Comparison of ENCODE assay signal across 18 cellular contexts in the genomic region with DNA sequence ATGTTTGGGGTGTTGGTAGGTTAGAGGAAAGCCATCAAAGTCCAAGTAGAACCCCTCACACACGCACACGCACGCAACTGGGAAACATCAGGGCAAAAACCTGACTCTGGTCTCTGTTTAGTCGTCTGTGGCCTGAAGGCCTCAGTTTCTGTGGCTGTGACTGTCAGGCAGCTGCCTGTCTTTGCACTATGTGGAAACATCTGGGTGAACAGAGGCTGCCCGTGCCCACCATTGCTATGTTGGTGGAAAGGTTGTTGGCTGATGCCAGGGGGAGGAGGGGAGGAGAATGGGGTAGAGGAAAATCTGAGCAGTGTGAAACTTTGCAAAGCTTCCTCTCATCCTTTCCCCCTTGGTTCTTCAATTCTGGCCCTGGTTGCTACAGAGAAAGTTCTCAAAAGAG. TPM values are rescaled to one million over a fixed set of nuclear protein-coding genes. Genes with fewer than 3 reads are reported as not detected.
A peak's percentile ranks its signal among the peaks of the same experiment; 100 is the strongest.
DNase-seq lines count a peak whose midpoint lies in the region; ATAC-seq, FAIRE-seq and TF ChIP-seq lines count a peak whose summit lies in the region.
"Had no signal": no experiment of that assay in that cellular context is flagged by ENCODE, and none has a peak within 500 bp of the region (broad histone marks: within the 10 kb centered on the region; RNA-seq: fewer than 3 reads in every experiment).

No MANE protein-coding gene starts in this region.

- no peak overlapping the region for H3K4me2 ChIP-seq in H1 (ENCODE audit: insufficient read depth in 1 of 2, low read depth in 2 of 2, low read length in 2 of 2)
- H3K4me2 ChIP-seq: PC-9 had no signal

- H2AFZ ChIP-seq in H1 (ENCODE audit: low read length): no peak overlapping the region
- H2AFZ ChIP-seq: PC-9 had no signal

- peaks cover 74 to 92% of the 10 kb centered on the region in 2 donors for H3K27me3 ChIP-seq in right atrium auricular region
- H3K27me3 ChIP-seq in H1 (replicated peaks in 1 of 4; ENCODE audit: control insufficient read depth in 3 of 4, extremely low read depth in 1 of 4, insufficient read depth in 3 of 4, low read length in 3 of 4): peaks cover 97 to 100% (median 100%) of the 10 kb centered on the region in 4 experiments
- H3K27me3 ChIP-seq in tibial artery: no peaks in the 10 kb centered on the region
- H3K27me3 ChIP-seq in gastroesophageal sphincter: peaks cover 100% of the 10 kb centered on the region
- H3K27me3 ChIP-seq in CD4-positive, alpha-beta T cell (ENCODE audit: control insufficient read depth, insufficient read depth, low read length): peaks cover 100% of the 10 kb centered on the region

- no peak overlapping the region for H3K27ac ChIP-seq in right atrium auricular region
- H3K27ac ChIP-seq in H1 (ENCODE audit: low read depth, low read length): no peak overlapping the region
- H3K27ac ChIP-seq in tibial artery: peak overlapping the region; percentile 93 to 98
- no peak overlapping the region for H3K27ac ChIP-seq in gastroesophageal sphincter
- no peak overlapping the region for H3K27ac ChIP-seq in CD4-positive, alpha-beta T cell (ENCODE audit: low read depth, low read length)
- H3K27ac ChIP-seq: C4-2B, PC-9 had no signal

- no peak overlapping the region for H3K56ac ChIP-seq in H1 (replicated peaks; ENCODE audit: insufficient read length, low read depth, low read length)

- H3K14ac ChIP-seq in H1 (ENCODE audit: insufficient read length): no peak overlapping the region

- CTCF ChIA-PET in H1 (lab: Charles Lee; ENCODE audit: partially characterized antibody): interaction anchor here (0.7 to 4.3 kb wide), 12 partner anchors 8 to 249 kb away, joined by 3 to 30 read pairs (median 5); partner anchors contain the start of genes HOXC10, HOXC11 and HOXC5
- CTCF ChIA-PET in CD4-positive, alpha-beta T cell (lab: Charles Lee): interaction anchor here (0.8 to 1.2 kb wide), 4 partner anchors 12 to 216 kb away, joined by 3 read pairs; no protein-coding TSS in a partner anchor

- intact Hi-C loops in Right ventricle myocardium inferior (cut with DNase I) (no loop called here), tibial artery (cut with DNase I; ENCODE audit: low total_unique reads) (no loop called here)
- intact Hi-C loops in CD4-positive, alpha-beta T cell (cut with DNase I, micrococcal nuclease): no loop called here

- H3K79me1 ChIP-seq in H1 (ENCODE audit: low read depth, low read length): no peaks in the 10 kb centered on the region

- no peak overlapping the region for H3K9ac ChIP-seq in H1 (replicated peaks in 1 of 4; ENCODE audit: extremely low read depth in 1 of 4, low read depth in 3 of 4, low read length in 3 of 4)

- ATAC-seq in Right ventricle myocardium inferior: no peak
- no peak for ATAC-seq in gastroesophageal sphincter
- no peak for ATAC-seq in CD4-positive, alpha-beta T cell (ENCODE audit: poor library complexity)
- ATAC-seq: HCT116 had no signal

- H3K4ac ChIP-seq in H1 (replicated peaks; ENCODE audit: insufficient read length, low read depth, low read length): no peak overlapping the region

- DNase-seq in Right ventricle myocardium inferior (ENCODE audit: missing footprints): peak; percentile 21
- DNase-seq in right atrium auricular region (ENCODE audit: low spot score): no peak
- DNase-seq in H1 (ENCODE audit: low read depth in 1 of 2, low spot score in 2 of 2): no peak
- no peak for DNase-seq in neural crest cell (ENCODE audit: low read depth, low spot score)
- no peak for DNase-seq in tibial artery
- no peak for DNase-seq in stimulated activated CD4-positive, alpha-beta T cell treated with anti-CD3 and anti-CD28 coated beads, Interleukin-4, amount 100 ng/mL, for 4 hours
- DNase-seq in CD4-positive, alpha-beta T cell: no peak
- DNase-seq: Caco-2; NCI-H1436 treated with DMSO at 0.1 percent for 48 hours; NCI-H226; NCI-H526; NK-92 treated with Interleukin-12 subunit alpha and Interleukin-12 subunit beta, amount 100 ng/mL, for 24 hours; PC-9 had no signal

- TF ChIP-seq RAD21 in H1 (IDR thresholded peaks at IDR 0.05 in 1 of 2, conservative IDR thresholded peaks at IDR 0.05 in 1 of 2; ENCODE audit: low read depth in 2 of 2, low read length in 2 of 2): no peak

- no peaks in the 10 kb centered on the region for H3K36me3 ChIP-seq in right atrium auricular region
- peaks cover 0 to 12% (median 0%) of the 10 kb centered on the region in 4 experiments; a peak in 1 of 8 replicates for H3K36me3 ChIP-seq in H1 (ENCODE audit: control insufficient read depth in 2 of 4, insufficient read depth in 4 of 4, low read length in 3 of 4)
- H3K36me3 ChIP-seq in tibial artery: no peaks in the 10 kb centered on the region
- no peaks in the 10 kb centered on the region for H3K36me3 ChIP-seq in gastroesophageal sphincter

- no peak overlapping the region for H2BK5ac ChIP-seq in H1 (ENCODE audit: low read depth, low read length)

- TF ChIP-seq CTCF in right atrium auricular region (IDR thresholded peaks at IDR 0.05): no peak
- TF ChIP-seq CTCF in H1 (IDR thresholded peaks at IDR 0.05; ENCODE audit: control extremely low read depth in 1 of 3, insufficient read depth in 1 of 3, low read depth in 1 of 3, low read length in 3 of 3): no peak
- no peak for TF ChIP-seq CTCF in neural crest cell (conservative IDR thresholded peaks at IDR 0.05)
- no peak for TF ChIP-seq CTCF in tibial artery (IDR thresholded peaks at IDR 0.05)
- TF ChIP-seq CTCF in gastroesophageal sphincter (IDR thresholded peaks at IDR 0.05): no peak
- no peak for TF ChIP-seq CTCF in CD4-positive, alpha-beta T cell (IDR thresholded peaks at IDR 0.05)

- H3K27me3 Mint-ChIP-seq in neural crest cell (ENCODE audit: low read depth): peaks cover 100% of the 10 kb centered on the region
- peaks cover 100% of the 10 kb centered on the region for H3K27me3 Mint-ChIP-seq in CD4-positive, alpha-beta T cell

- H4K8ac ChIP-seq in H1 (ENCODE audit: extremely low read depth, insufficient read depth, low read length): no peak overlapping the region

- TF ChIP-seq EP300 in H1 (IDR thresholded peaks at IDR 0.05; ENCODE audit: borderline replicate concordance in 1 of 2, low read depth in 2 of 2, low read length in 2 of 2) (no peak), gastroesophageal sphincter (IDR thresholded peaks at IDR 0.05) (no peak)

- no peak overlapping the region for H4K91ac ChIP-seq in H1 (replicated peaks; ENCODE audit: insufficient read length, low read length)

- peak overlapping the region; percentile 72 for H3K4me3 Mint-ChIP-seq in neural crest cell
- H3K4me3 Mint-ChIP-seq in CD4-positive, alpha-beta T cell: no peak overlapping the region

- no peak overlapping the region for H3K27ac Mint-ChIP-seq in neural crest cell (ENCODE audit: unreplicated experiment)
- H3K27ac Mint-ChIP-seq in CD4-positive, alpha-beta T cell: no peak overlapping the region

- H2BK15ac ChIP-seq in H1 (ENCODE audit: low read length): no peak overlapping the region

- POLR2A ChIA-PET in H1 (lab: Charles Lee; ENCODE audit: partially characterized antibody): no interaction called here
- POLR2A ChIA-PET in CD4-positive, alpha-beta T cell (lab: Charles Lee): no interaction called here

- no peaks in the 10 kb centered on the region for H3K36me3 Mint-ChIP-seq in neural crest cell (ENCODE audit: low read depth)
- no peaks in the 10 kb centered on the region for H3K36me3 Mint-ChIP-seq in CD4-positive, alpha-beta T cell (ENCODE audit: low read depth)

- peaks cover 0 to 28% of the 10 kb centered on the region in 2 donors for H3K4me1 ChIP-seq in right atrium auricular region
- peaks cover 0 to 15% (median 3%) of the 10 kb centered on the region in 4 experiments; a peak in 5 of 7 replicates for H3K4me1 ChIP-seq in H1 (replicated peaks in 1 of 4; ENCODE audit: control insufficient read depth in 3 of 4, insufficient read depth in 4 of 4, low read length in 3 of 4)
- peaks cover 8 to 77% (median 60%) of the 10 kb centered on the region in 4 donors for H3K4me1 ChIP-seq in tibial artery
- peaks cover 0 to 39% (median 23%) of the 10 kb centered on the region in 3 donors for H3K4me1 ChIP-seq in gastroesophageal sphincter

- H2AK5ac ChIP-seq in H1 (ENCODE audit: low read depth, low read length): peak overlapping the region; percentile 34; the same call in 1 of the 2 replicates

- H3K9me3 Mint-ChIP-seq in neural crest cell: no peaks in the 10 kb centered on the region
- H3K9me3 Mint-ChIP-seq in CD4-positive, alpha-beta T cell: no peaks in the 10 kb centered on the region

- H4K5ac ChIP-seq in H1 (ENCODE audit: insufficient read length, low read depth, low read length): no peak overlapping the region

- no peak overlapping the region for H3K18ac ChIP-seq in H1 (ENCODE audit: extremely low read depth, low read length)

- peaks cover 27 to 34% of the 10 kb centered on the region in 2 experiments for H4K20me1 ChIP-seq in H1 (replicated peaks in 1 of 2; ENCODE audit: control insufficient read depth in 1 of 2, insufficient read depth in 2 of 2, low read length in 2 of 2)

- no peak overlapping the region for H2BK12ac ChIP-seq in H1 (ENCODE audit: low read depth, low read length)

- H2BK20ac ChIP-seq in H1 (ENCODE audit: low read length): no peak overlapping the region

- no peak overlapping the region for H3K23ac ChIP-seq in H1 (ENCODE audit: insufficient read length)

- H3K23me2 ChIP-seq in H1 (ENCODE audit: low read depth, low read length): peaks cover 2% of the 10 kb centered on the region; the same call in 1 of the 2 replicates

- 48% methylated on average over 5 of the region's 5 CpGs; no CpG with 5 or more reads in 1 of the 2 experiments for whole genome bisulfite sequencing in H1 (ENCODE audit: extremely low coverage in 1 of 2, insufficient coverage in 1 of 2, insufficient read length in 1 of 2, insufficient replicate concordance in 2 of 2, low coverage in 1 of 2, low lambda C conversion rate in 2 of 2, missing lambda C conversion rate in 1 of 2), 2 experiments
- 80% methylated on average over 2 of the region's 5 CpGs; no CpG with 5 or more reads in 1 of the 2 donors for WGBS in gastroesophageal sphincter (ENCODE audit: low coverage in 1 of 2), 2 donors

- H3K4me3 ChIP-seq in right atrium auricular region: no peak overlapping the region
- no peak overlapping the region for H3K4me3 ChIP-seq in H1 (ENCODE audit: extremely low read depth in 1 of 4, insufficient read depth in 2 of 4, low read depth in 3 of 4, low read length in 4 of 4)
- H3K4me3 ChIP-seq in tibial artery: peak overlapping the region in 1 of 2 donors; percentile 64
- no peak overlapping the region for H3K4me3 ChIP-seq in gastroesophageal sphincter
- H3K4me3 ChIP-seq: PC-9 had no signal

- peaks cover 8% of the 10 kb centered on the region for H3K4me1 Mint-ChIP-seq in neural crest cell
- H3K4me1 Mint-ChIP-seq in CD4-positive, alpha-beta T cell (ENCODE audit: low read depth): peaks cover 56% of the 10 kb centered on the region

- no peaks in the 10 kb centered on the region for H3K79me2 ChIP-seq in H1 (ENCODE audit: control insufficient read depth in 1 of 2, insufficient read depth in 2 of 2, low read length in 2 of 2)

- H2BK120ac ChIP-seq in H1 (replicated peaks; ENCODE audit: low read depth, low read length): no peak overlapping the region

- TF ChIP-seq POLR2A in H1 (IDR thresholded peaks at IDR 0.05; ENCODE audit: control extremely low read depth in 1 of 2, low read depth in 2 of 2, low read length in 2 of 2): no peak
- TF ChIP-seq POLR2A in gastroesophageal sphincter (IDR thresholded peaks at IDR 0.05): no peak

- no peaks in the 10 kb centered on the region for H3K9me3 ChIP-seq in right atrium auricular region
- H3K9me3 ChIP-seq in H1 (ENCODE audit: insufficient read depth in 2 of 2, low read depth in 1 of 2, low read length in 1 of 2): peaks cover 0 to 4% of the 10 kb centered on the region in 2 experiments; a peak in 1 of 4 replicates
- no peaks in the 10 kb centered on the region for H3K9me3 ChIP-seq in tibial artery
- H3K9me3 ChIP-seq in gastroesophageal sphincter: no peaks in the 10 kb centered on the region
- H3K9me3 ChIP-seq in CD4-positive, alpha-beta T cell (ENCODE audit: control insufficient read depth, low read length): peaks cover 3% of the 10 kb centered on the region
- H3K9me3 ChIP-seq: Caco-2 had no signal

- no peak for FAIRE-seq in H1 (lab: Jason Lieb, UNC)

RNA-seq across cellular contexts. Expression of gene HOXC10, which starts 7.4 kb away (rescaled TPM):
- total RNA-seq in Right ventricle myocardium inferior (not detected), right atrium auricular region (not detected), neural crest cell (1.8 TPM in 2 replicates), gastroesophageal sphincter (not detected)
- total RNA-seq in H1 (2021; fragmentation: NEBNext Ultra II Directional; extraction: Animal tissue kit (Norgen Biotek cat#: 25700)): not detected in 2 replicates
- not detected in 2 replicates for polyA plus RNA-seq in H1 (2011; rRNA removed)
- not detected for polyA plus RNA-seq in H1 (2011; cell fraction: cytosol; rRNA removed)
- not detected for polyA plus RNA-seq in H1 (2011; cell fraction: nucleus; rRNA removed)
- polyA plus RNA-seq in H1 (2012, experiment 1 of 2): not detected in 4 replicates
- polyA plus RNA-seq in H1 (2012, experiment 2 of 2): 0.20 TPM
- not detected for polyA plus RNA-seq in H1 (2013, experiment 1 of 2)
- polyA plus RNA-seq in H1 (2013, experiment 2 of 2): not detected
- polyA minus RNA-seq in H1 (2011; rRNA and poly(A)+ RNA removed): not detected in 2 replicates
- polyA minus RNA-seq in H1 (2011; cell fraction: cytosol; rRNA and poly(A)+ RNA removed): not detected
- not detected for polyA minus RNA-seq in H1 (2011; cell fraction: nucleus; rRNA and poly(A)+ RNA removed)
- not detected for total RNA-seq in CD4-positive, alpha-beta T cell
- total RNA-seq: HT-29 had no signal

RNA-seq across cellular contexts. Expression of gene HOXC9, which starts 7.6 kb away (rescaled TPM):
- not detected for total RNA-seq in Right ventricle myocardium inferior
- total RNA-seq in right atrium auricular region: not detected
- not detected in 2 replicates for total RNA-seq in H1 (2021; fragmentation: NEBNext Ultra II Directional; extraction: Animal tissue kit (Norgen Biotek cat#: 25700))
- polyA plus RNA-seq in H1 (2011; rRNA removed): not detected in 2 replicates
- not detected for polyA plus RNA-seq in H1 (2011; cell fraction: cytosol; rRNA removed)
- not detected for polyA plus RNA-seq in H1 (2011; cell fraction: nucleus; rRNA removed)
- polyA plus RNA-seq in H1 (2012, experiment 1 of 2): not detected in 4 replicates
- not detected for polyA plus RNA-seq in H1 (2012, experiment 2 of 2)
- polyA plus RNA-seq in H1 (2013, experiment 1 of 2): not detected
- polyA plus RNA-seq in H1 (2013, experiment 2 of 2): not detected
- not detected in 2 replicates for polyA minus RNA-seq in H1 (2011; rRNA and poly(A)+ RNA removed)
- not detected for polyA minus RNA-seq in H1 (2011; cell fraction: cytosol; rRNA and poly(A)+ RNA removed)
- not detected for polyA minus RNA-seq in H1 (2011; cell fraction: nucleus; rRNA and poly(A)+ RNA removed)
- 5.6 and 6.3 TPM in 2 replicates for total RNA-seq in neural crest cell
- total RNA-seq in gastroesophageal sphincter: not detected
- not detected for total RNA-seq in CD4-positive, alpha-beta T cell

RNA-seq across cellular contexts. Expression of gene HOXC8, which starts 16.4 kb away (rescaled TPM):
- total RNA-seq in Right ventricle myocardium inferior: not detected
- not detected for total RNA-seq in right atrium auricular region
- total RNA-seq in H1 (2021; fragmentation: NEBNext Ultra II Directional; extraction: Animal tissue kit (Norgen Biotek cat#: 25700)): not detected in 2 replicates
- polyA plus RNA-seq in H1 (2011; rRNA removed): not detected in 2 replicates
- not detected for polyA plus RNA-seq in H1 (2011; cell fraction: cytosol; rRNA removed)
- not detected for polyA plus RNA-seq in H1 (2011; cell fraction: nucleus; rRNA removed)
- polyA plus RNA-seq in H1 (2012, experiment 1 of 2): 0.09 TPM in 1 of 4 replicates, not detected in the others
- not detected for polyA plus RNA-seq in H1 (2012, experiment 2 of 2)
- polyA plus RNA-seq in H1 (2013, experiment 1 of 2): not detected
- polyA plus RNA-seq in H1 (2013, experiment 2 of 2): not detected
- not detected in 2 replicates for polyA minus RNA-seq in H1 (2011; rRNA and poly(A)+ RNA removed)
- not detected for polyA minus RNA-seq in H1 (2011; cell fraction: cytosol; rRNA and poly(A)+ RNA removed)
- polyA minus RNA-seq in H1 (2011; cell fraction: nucleus; rRNA and poly(A)+ RNA removed): not detected
- 4.5 and 4.8 TPM in 2 replicates for total RNA-seq in neural crest cell
- under 1 TPM in 2 of 4 donors, not detected in 2; 0.15 to 0.40 TPM for total RNA-seq in gastroesophageal sphincter
- total RNA-seq in CD4-positive, alpha-beta T cell: not detected
- total RNA-seq: A172 had no signal

RNA-seq across cellular contexts. Expression of gene HOTAIR, which starts 17.6 kb away (rescaled TPM):
- total RNA-seq in Right ventricle myocardium inferior: not detected
- not detected for total RNA-seq in right atrium auricular region
- total RNA-seq in H1 (2021; fragmentation: NEBNext Ultra II Directional; extraction: Animal tissue kit (Norgen Biotek cat#: 25700)): not detected in 2 replicates
- not detected in 2 replicates for polyA plus RNA-seq in H1 (2011; rRNA removed)
- polyA plus RNA-seq in H1 (2011; cell fraction: cytosol; rRNA removed): not detected
- polyA plus RNA-seq in H1 (2011; cell fraction: nucleus; rRNA removed): not detected
- not detected in 4 replicates for polyA plus RNA-seq in H1 (2012, experiment 1 of 2)
- polyA plus RNA-seq in H1 (2012, experiment 2 of 2): not detected
- not detected for polyA plus RNA-seq in H1 (2013, experiment 1 of 2)
- polyA plus RNA-seq in H1 (2013, experiment 2 of 2): not detected
- not detected in 2 replicates for polyA minus RNA-seq in H1 (2011; rRNA and poly(A)+ RNA removed)
- not detected for polyA minus RNA-seq in H1 (2011; cell fraction: cytosol; rRNA and poly(A)+ RNA removed)
- not detected for polyA minus RNA-seq in H1 (2011; cell fraction: nucleus; rRNA and poly(A)+ RNA removed)
- not detected in 2 replicates for total RNA-seq in neural crest cell
- under 1 TPM in 1 of 4 donors, not detected in 3; 0.31 TPM for total RNA-seq in gastroesophageal sphincter
- not detected for total RNA-seq in CD4-positive, alpha-beta T cell

RNA-seq across cellular contexts. Expression of gene HOXC11, which starts 19.5 kb away (rescaled TPM):
- total RNA-seq in Right ventricle myocardium inferior: not detected
- total RNA-seq in right atrium auricular region: not detected
- not detected in 2 replicates for total RNA-seq in H1 (2021; fragmentation: NEBNext Ultra II Directional; extraction: Animal tissue kit (Norgen Biotek cat#: 25700))
- polyA plus RNA-seq in H1 (2011; rRNA removed): not detected in 2 replicates
- not detected for polyA plus RNA-seq in H1 (2011; cell fraction: cytosol; rRNA removed)
- not detected for polyA plus RNA-seq in H1 (2011; cell fraction: nucleus; rRNA removed)
- polyA plus RNA-seq in H1 (2012, experiment 1 of 2): not detected in 4 replicates
- not detected for polyA plus RNA-seq in H1 (2012, experiment 2 of 2)
- polyA plus RNA-seq in H1 (2013, experiment 1 of 2): not detected
- polyA plus RNA-seq in H1 (2013, experiment 2 of 2): not detected
- not detected in 2 replicates for polyA minus RNA-seq in H1 (2011; rRNA and poly(A)+ RNA removed)
- polyA minus RNA-seq in H1 (2011; cell fraction: cytosol; rRNA and poly(A)+ RNA removed): 0.88 TPM
- 0.40 TPM for polyA minus RNA-seq in H1 (2011; cell fraction: nucleus; rRNA and poly(A)+ RNA removed)
- not detected in 2 replicates for total RNA-seq in neural crest cell
- not detected for total RNA-seq in gastroesophageal sphincter
- total RNA-seq in CD4-positive, alpha-beta T cell: not detected
- total RNA-seq: HT-29 had no signal

Comparison
In these comparisons a context has a peak if more than half of its experiments do, and no peak if none do; other contexts are left out.
1. H3K27ac ChIP-seq: peak in tibial artery (2 of 2); none in right atrium auricular region (0 of 2), H1 (single experiment), gastroesophageal sphincter (0 of 4) and CD4-positive, alpha-beta T cell (single experiment).